ENCODE assay signal across 14 cellular contexts in genomic region chr11:9803685-9804413, GRCh38.
A peak's percentile ranks its signal among the peaks of the same experiment; 100 is the strongest.
DNase-seq lines count a peak whose midpoint lies in the region; ATAC-seq, FAIRE-seq and TF ChIP-seq lines count a peak whose summit lies in the region.
"Had no signal": no experiment of that assay in that cellular context is flagged by ENCODE, and none has a peak within 500 bp of the region (broad histone marks: within the 10 kb centered on the region; RNA-seq: fewer than 3 reads in every experiment).

No MANE protein-coding gene starts in this region.

- H3K4me3 Mint-ChIP-seq in chondrocyte (ENCODE audit: unreplicated experiment) = no peak overlapping the region
- H3K4me3 Mint-ChIP-seq in effector memory CD8-positive, alpha-beta T cell = no peak overlapping the region
- H3K4me3 Mint-ChIP-seq: activated CD4-positive, alpha-beta T cell treated with anti-CD3 and anti-CD28 coated beads, Interleukin-2, amount 10 ng/mL, durations not matched to agents 24 days and 14 days; CD8-positive, alpha-beta T cell had no signal

- ATAC-seq in GM18519 (IDR thresholded peaks at IDR 0.05; ENCODE audit: low FRiP score, unreplicated experiment) (no peak), HG03432 (IDR thresholded peaks at IDR 0.05; ENCODE audit: unreplicated experiment) (no peak)
- no peak for ATAC-seq in effector memory CD8-positive, alpha-beta T cell (replicated peaks)
- ATAC-seq: CD8-positive, alpha-beta T cell; lower lobe of right lung had no signal

- H3K4me2 ChIP-seq in keratinocyte (ENCODE audit: control insufficient read depth, extremely low read depth, insufficient read depth, low read depth, low read length) = no peak overlapping the region

- no peaks in the 10 kb centered on the region for H4K20me1 ChIP-seq in keratinocyte (ENCODE audit: control insufficient read depth, extremely low read depth, insufficient read depth, low read length)

- H3K4me1 ChIP-seq in keratinocyte (ENCODE audit: control insufficient read depth, extremely low read depth, insufficient read depth, low read length) (peaks cover 28% of the 10 kb centered on the region), stomach smooth muscle (ENCODE audit: control insufficient read depth, insufficient read depth, low read length) (peaks cover 20% of the 10 kb centered on the region)

- H3K4me1 Mint-ChIP-seq in chondrocyte (ENCODE audit: low read depth) = peaks cover 58% of the 10 kb centered on the region
- H3K4me1 Mint-ChIP-seq in effector memory CD8-positive, alpha-beta T cell (ENCODE audit: low read depth in 2 of 2) = no peaks in the 10 kb centered on the region

- H3K27ac ChIP-seq in keratinocyte (ENCODE audit: control insufficient read depth, insufficient read depth, low read length) = peak overlapping the region; percentile 94
- H3K27ac ChIP-seq in stomach smooth muscle (ENCODE audit: low read length) = peak overlapping the region; percentile 62
- H3K27ac ChIP-seq: lower lobe of right lung had no signal

- H3K27me3 Mint-ChIP-seq in chondrocyte (ENCODE audit: low read depth) = no peaks in the 10 kb centered on the region
- no peaks in the 10 kb centered on the region for H3K27me3 Mint-ChIP-seq in effector memory CD8-positive, alpha-beta T cell
- H3K27me3 Mint-ChIP-seq: activated CD4-positive, alpha-beta T cell treated with anti-CD3 and anti-CD28 coated beads, Interleukin-2, amount 10 ng/mL, durations not matched to agents 24 days and 14 days had no signal

- H3K4me3 ChIP-seq in keratinocyte (ENCODE audit: control insufficient read depth in 2 of 3, extremely low read depth in 1 of 3, insufficient read depth in 2 of 3, low read depth in 1 of 3, low read length in 3 of 3) (no peak overlapping the region), stomach smooth muscle (ENCODE audit: low read length in 2 of 2) (no peak overlapping the region)
- H3K4me3 ChIP-seq: lower lobe of right lung had no signal

- H3K36me3 Mint-ChIP-seq in chondrocyte (ENCODE audit: low read depth) = peaks cover 12% of the 10 kb centered on the region
- peaks cover 13% of the 10 kb centered on the region for H3K36me3 Mint-ChIP-seq in effector memory CD8-positive, alpha-beta T cell (ENCODE audit: insufficient read depth)

- H3K9me3 Mint-ChIP-seq in chondrocyte (ENCODE audit: low read depth) = no peaks in the 10 kb centered on the region
- no peaks in the 10 kb centered on the region for H3K9me3 Mint-ChIP-seq in effector memory CD8-positive, alpha-beta T cell
- H3K9me3 Mint-ChIP-seq: activated CD4-positive, alpha-beta T cell treated with anti-CD3 and anti-CD28 coated beads, Interleukin-2, amount 10 ng/mL, durations not matched to agents 24 days and 14 days; CD8-positive, alpha-beta T cell had no signal

- no peaks in the 10 kb centered on the region for H3K79me2 ChIP-seq in keratinocyte (ENCODE audit: control insufficient read depth, insufficient read depth, low read length)

- H3K9me1 ChIP-seq in keratinocyte (ENCODE audit: control insufficient read depth, extremely low read depth, insufficient read depth, low read length) = no peaks in the 10 kb centered on the region

- H3K9me3 ChIP-seq in keratinocyte (ENCODE audit: control insufficient read depth, low read depth, low read length) (no peaks in the 10 kb centered on the region), stomach smooth muscle (ENCODE audit: control insufficient read depth in 2 of 2, low read length in 2 of 2) (no peaks in the 10 kb centered on the region)
- H3K9me3 ChIP-seq: lower lobe of right lung had no signal

- H3K36me3 ChIP-seq in keratinocyte (ENCODE audit: control insufficient read depth in 2 of 2, extremely low read depth in 1 of 2, insufficient read depth in 2 of 2, low read length in 2 of 2) (peaks cover 6 to 8% of the 10 kb centered on the region in 2 experiments), stomach smooth muscle (ENCODE audit: control insufficient read depth in 2 of 2, insufficient read depth in 2 of 2, low read length in 2 of 2) (peaks cover 0 to 12% of the 10 kb centered on the region in 2 donors)

- TF ChIP-seq CTCF in chondrocyte (IDR thresholded peaks at IDR 0.05) = no peak
- no peak for TF ChIP-seq CTCF in keratinocyte (optimal IDR thresholded peaks at IDR 0.05 in 1 of 3, IDR thresholded peaks at IDR 0.05 in 1 of 3, conservative IDR thresholded peaks at IDR 0.05 in 1 of 3; ENCODE audit: extremely low read depth in 1 of 3, insufficient read depth in 2 of 3, low read length in 3 of 3)

- DNase-seq in NCI-H226 = peak; percentile 44
- no peak for DNase-seq in chondrocyte (ENCODE audit: low spot score)
- DNase-seq in keratinocyte (ENCODE audit: low read depth, low spot score) = no peak
- no peak for DNase-seq in NOMO-1 (lab: John Stamatoyannopoulos, UW; ENCODE audit: unreplicated experiment in 2 of 2)
- DNase-seq in effector memory CD8-positive, alpha-beta T cell = no peak
- DNase-seq: activated CD4-positive, alpha-beta T cell treated with anti-CD3 and anti-CD28 coated beads, Interleukin-2, amount 10 ng/mL, durations not matched to agents 24 days and 14 days; activated effector memory CD4-positive, alpha-beta T cell treated with Interleukin-2 at 50 U/mL for 16 hours; CD8-positive, alpha-beta T cell; lower lobe of right lung; NCI-H1092 treated with DMSO at 0.1 percent for 48 hours; SW 1271 had no signal

- H3K9ac ChIP-seq in keratinocyte (ENCODE audit: control insufficient read depth, extremely low read depth, insufficient read depth, low read length) = no peak overlapping the region
- H3K9ac ChIP-seq in stomach smooth muscle (ENCODE audit: low read length in 2 of 2) = no peak overlapping the region

- H2AFZ ChIP-seq in keratinocyte (ENCODE audit: control insufficient read depth, low read length) = no peak overlapping the region

- peak overlapping the region; percentile 93 for H3K27ac Mint-ChIP-seq in chondrocyte (ENCODE audit: unreplicated experiment)
- H3K27ac Mint-ChIP-seq in effector memory CD8-positive, alpha-beta T cell = no peak overlapping the region
- H3K27ac Mint-ChIP-seq: activated CD4-positive, alpha-beta T cell treated with anti-CD3 and anti-CD28 coated beads, Interleukin-2, amount 10 ng/mL, durations not matched to agents 24 days and 14 days; CD8-positive, alpha-beta T cell had no signal

- H3K27me3 ChIP-seq in keratinocyte (ENCODE audit: control insufficient read depth, extremely low read depth, insufficient read depth, low read length) = no peaks in the 10 kb centered on the region
- no peaks in the 10 kb centered on the region for H3K27me3 ChIP-seq in stomach smooth muscle (ENCODE audit: control insufficient read depth in 1 of 2, insufficient read depth in 2 of 2, low read length in 2 of 2)

- FAIRE-seq in keratinocyte (lab: Jason Lieb, UNC) = no peak

- dilution Hi-C loops in keratinocyte (cut with MboI; ENCODE audit: extremely low pct_ligation_motif_present, low sequenced_read_pairs) = no loop called here
